Comparison of ENCODE assay signal across 15 cellular contexts in genomic region chr14:101444116-101444515, GRCh38.
DNase-seq lines count a peak whose midpoint lies in the region; ATAC-seq and TF ChIP-seq lines count a peak whose summit lies in the region.
"Had no signal": no experiment of that assay in that cellular context is flagged by ENCODE, and none has a peak within 500 bp of the region (broad histone marks: within the 10 kb centered on the region; RNA-seq: fewer than 3 reads in every experiment).

No MANE protein-coding gene starts in this region.

- CTCF ChIA-PET in RWPE1 (lab: Yijun Ruan, JAX), result no interaction called here

- no peak overlapping the region for H3K27ac ChIP-seq in RWPE1
- H3K27ac ChIP-seq in tibial artery, result no peak overlapping the region
- H3K27ac ChIP-seq: adrenal gland, gastrocnemius medialis had no signal

- intact Hi-C loops in tibial artery (cut with DNase I; ENCODE audit: low total_unique reads), result no loop called here

- no peak for TF ChIP-seq CTCF in RWPE1 (conservative IDR thresholded peaks at IDR 0.05; ENCODE audit: low read depth)
- no peak for TF ChIP-seq CTCF in fibroblast of villous mesenchyme (IDR thresholded peaks at IDR 0.05; ENCODE audit: insufficient read depth, low read depth, low read length)
- no peak for TF ChIP-seq CTCF in tibial artery (IDR thresholded peaks at IDR 0.05)

- DNase-seq in AG08395 (ENCODE audit: low spot score) (peak; percentile 22), HT-29 (ENCODE audit: low spot score) (peak; percentile 6), RWPE1 (ENCODE audit: low spot score) (peak; percentile 75), fibroblast of villous mesenchyme (ENCODE audit: low read depth) (peak; percentile 11), NCI-H510A (lab: John Stamatoyannopoulos, UW) (no peak), tibial artery (no peak)
- no peak for DNase-seq in activated effector memory CD4-positive, alpha-beta T cell treated with anti-CD3 and anti-CD28 coated beads, Interleukin-2, amount 50 U/mL, for 16 hours
- DNase-seq: activated CD4-positive, alpha-beta T cell treated with anti-CD3 and anti-CD28 coated beads for 4 hours; activated T-cell treated with anti-CD3 and anti-CD28 coated beads, Interleukin-2, amount 50 U/mL, for 24 hours; adrenal gland; DMS153; gastrocnemius medialis; NCI-H2227 treated with DMSO at 0.1 percent for 48 hours; occipital lobe had no signal

- ATAC-seq in HG02970 (IDR thresholded peaks at IDR 0.05; ENCODE audit: low FRiP score, unreplicated experiment), result no peak
- ATAC-seq: gastrocnemius medialis had no signal

- no peaks in the 10 kb centered on the region for H3K36me3 ChIP-seq in tibial artery
- H3K36me3 ChIP-seq: adrenal gland, gastrocnemius medialis had no signal

- H3K4me1 ChIP-seq in tibial artery, result no peaks in the 10 kb centered on the region
- H3K4me1 ChIP-seq: adrenal gland, gastrocnemius medialis had no signal

- H3K4me3 ChIP-seq in fibroblast of villous mesenchyme (ENCODE audit: low read depth, low read length) (no peak overlapping the region), tibial artery (no peak overlapping the region)
- H3K4me3 ChIP-seq: adrenal gland, gastrocnemius medialis had no signal

- no peaks in the 10 kb centered on the region for H3K9me3 ChIP-seq in tibial artery
- H3K9me3 ChIP-seq: adrenal gland, gastrocnemius medialis had no signal

- H3K27me3 ChIP-seq in tibial artery, result peaks cover 0 to 7% of the 10 kb centered on the region in 2 donors
- H3K27me3 ChIP-seq: adrenal gland, gastrocnemius medialis had no signal

- POLR2A ChIA-PET in RWPE1 (lab: Yijun Ruan, JAX; ENCODE audit: low non-redundant PET), result no interaction called here

Comparison
In these comparisons a context has a peak if more than half of its experiments do, and no peak if none do; other contexts are left out.
1. DNase-seq: peak in AG08395 (single experiment), HT-29 (single experiment), RWPE1 (single experiment) and fibroblast of villous mesenchyme (single experiment); none in NCI-H510A (single experiment), tibial artery (0 of 2) and activated effector memory CD4-positive, alpha-beta T cell treated with anti-CD3 and anti-CD28 coated beads, Interleukin-2, amount 50 U/mL, for 16 hours (single experiment).